ENCODE assay signal across 29 cellular contexts in genomic region chr10:116683821-116684220, GRCh38.
"Had no signal": no experiment of that assay in that cellular context is flagged by ENCODE, and none has a peak within 500 bp of the region (broad histone marks: within the 10 kb centered on the region; RNA-seq: fewer than 3 reads in every experiment).

No MANE protein-coding gene starts in this region.

- H3K9me3 ChIP-seq: left lung, lower lobe of right lung, neutrophil, right atrium auricular region, spleen, stomach, testis, thyroid gland, transverse colon, upper lobe of left lung had no signal

- H3K36me3 ChIP-seq: left lung, lower lobe of right lung, neural progenitor cell, neutrophil, right atrium auricular region, spleen, stomach, thyroid gland, transverse colon, upper lobe of left lung had no signal

- H3K9ac ChIP-seq: neural progenitor cell, parathyroid adenoma had no signal

- H3K4me1 Mint-ChIP-seq: naive B cell; natural killer cell; stimulated activated effector memory CD8-positive, alpha-beta T cell treated with anti-CD3 and anti-CD28 coated beads, Interleukin-12 subunit alpha, Interleukin-12 subunit beta, amount 100 ng/mL, for 72 hours had no signal

- H3K27ac Mint-ChIP-seq: mesothelial cell of epicardium; naive B cell; natural killer cell; nephron progenitor cell; neural progenitor cell; progenitor cell of endocrine pancreas; stimulated activated effector memory CD8-positive, alpha-beta T cell treated with anti-CD3 and anti-CD28 coated beads, Interleukin-12 subunit alpha, Interleukin-12 subunit beta, amount 100 ng/mL, for 72 hours had no signal

- H3K36me3 Mint-ChIP-seq: naive B cell; natural killer cell; stimulated activated effector memory CD8-positive, alpha-beta T cell treated with anti-CD3 and anti-CD28 coated beads, Interleukin-12 subunit alpha, Interleukin-12 subunit beta, amount 100 ng/mL, for 72 hours had no signal

- H2AFZ ChIP-seq: neural progenitor cell, parathyroid adenoma had no signal

- H3K9me3 Mint-ChIP-seq: mesothelial cell of epicardium; natural killer cell; nephron progenitor cell; neural progenitor cell; stimulated activated effector memory CD8-positive, alpha-beta T cell treated with anti-CD3 and anti-CD28 coated beads, Interleukin-12 subunit alpha, Interleukin-12 subunit beta, amount 100 ng/mL, for 72 hours had no signal

- H3K27me3 ChIP-seq: neural progenitor cell, right atrium auricular region, spleen, stomach, testis, thyroid gland, transverse colon, upper lobe of left lung had no signal

- H3K27ac ChIP-seq: left lung, lower lobe of right lung, neural progenitor cell, neutrophil, parathyroid adenoma, right atrium auricular region, spleen, stomach, testis, thyroid gland, transverse colon, upper lobe of left lung had no signal

- H3K4me2 ChIP-seq: neural progenitor cell had no signal

- DNase-seq: head of caudate nucleus; hippocampal formation; kidney glomerular epithelial cell; left colon; left lung; lower lobe of right lung; mammary epithelial cell; mesenchymal stem cell; naive B cell; natural killer cell; nephron progenitor cell; occipital lobe; small intestine; spleen; stimulated activated CD4-positive, alpha-beta T cell treated with anti-CD3 and anti-CD28 coated beads, Interleukin-4, amount 100 ng/mL, for 24 hours; stimulated activated naive CD4-positive, alpha-beta T cell; stomach; testis; thyroid gland; transverse colon; upper lobe of left lung had no signal

- H3K4me1 ChIP-seq: neural progenitor cell, parathyroid adenoma had no signal

- ATAC-seq: left lung; lower lobe of right lung; natural killer cell; sciatic nerve; stimulated activated effector memory CD8-positive, alpha-beta T cell treated with anti-CD3 and anti-CD28 coated beads, Interleukin-12 subunit alpha, Interleukin-12 subunit beta, amount 100 ng/mL, for 72 hours had no signal

- H3K79me2 ChIP-seq: parathyroid adenoma had no signal

- H3K4me3 ChIP-seq: left lung, lower lobe of right lung, neural progenitor cell, right atrium auricular region, spleen, stomach, testis, thyroid gland, transverse colon, upper lobe of left lung had no signal

- H3K4me3 Mint-ChIP-seq: mesothelial cell of epicardium; naive B cell; natural killer cell; nephron progenitor cell; neural progenitor cell; stimulated activated effector memory CD8-positive, alpha-beta T cell treated with anti-CD3 and anti-CD28 coated beads, Interleukin-12 subunit alpha, Interleukin-12 subunit beta, amount 100 ng/mL, for 72 hours had no signal
